In genomic region chr2:96699621-96700020, GRCh38 we compare ENCODE assay signal across 14 cellular contexts. TPM values are rescaled to one million over a fixed set of nuclear protein-coding genes. Genes with fewer than 3 reads are reported as not detected.
A peak's percentile ranks its signal among the peaks of the same experiment; 100 is the strongest.
DNase-seq lines count a peak whose midpoint lies in the region; ATAC-seq and TF ChIP-seq lines count a peak whose summit lies in the region.
"Had no signal": no experiment of that assay in that cellular context is flagged by ENCODE, and none has a peak within 500 bp of the region (broad histone marks: within the 10 kb centered on the region; RNA-seq: fewer than 3 reads in every experiment).

No MANE protein-coding gene starts in this region.

- H3K9me3 Mint-ChIP-seq in MCF 10A (ENCODE audit: unreplicated experiment) (no peaks in the 10 kb centered on the region), neural progenitor cell (no peaks in the 10 kb centered on the region)
- no peaks in the 10 kb centered on the region for H3K9me3 Mint-ChIP-seq in activated T-helper 17 cell treated with anti-CD3 and anti-CD28 coated beads, Interleukin-2, amount 50 U/mL, for 72 hours
- H3K9me3 Mint-ChIP-seq: CD8-positive, alpha-beta memory T cell had no signal

- H3K79me2 ChIP-seq in mammary epithelial cell (ENCODE audit: insufficient read depth, low read length): no peaks in the 10 kb centered on the region
- no peaks in the 10 kb centered on the region for H3K79me2 ChIP-seq in neural progenitor cell (ENCODE audit: low read depth)

- no peak overlapping the region for H3K4me3 Mint-ChIP-seq in MCF 10A (ENCODE audit: unreplicated experiment)
- no peak overlapping the region for H3K4me3 Mint-ChIP-seq in activated T-helper 17 cell treated with anti-CD3 and anti-CD28 coated beads, Interleukin-2, amount 50 U/mL, for 72 hours
- H3K4me3 Mint-ChIP-seq in neural progenitor cell: no peak overlapping the region
- H3K4me3 Mint-ChIP-seq: CD8-positive, alpha-beta memory T cell had no signal

- H3F3A ChIP-seq in neural progenitor cell (ENCODE audit: low read depth): no peaks in the 10 kb centered on the region

- no peak for DNase-seq in MCF 10A (ENCODE audit: unreplicated experiment)
- DNase-seq in mammary epithelial cell: no peak
- no peak for DNase-seq in neural progenitor cell (ENCODE audit: low spot score)
- no peak for DNase-seq in GM13976 (ENCODE audit: low spot score)
- DNase-seq: BE2C; Caco-2; CD8-positive, alpha-beta memory T cell; DND-41; GDM1; GM23248 had no signal

- no peak for TF ChIP-seq CTCF in MCF 10A (IDR thresholded peaks at IDR 0.05; ENCODE audit: unreplicated experiment)
- no peak for TF ChIP-seq CTCF in mammary epithelial cell (conservative IDR thresholded peaks at IDR 0.05 in 1 of 2, IDR thresholded peaks at IDR 0.05 in 1 of 2; ENCODE audit: extremely low read depth in 1 of 2, insufficient read depth in 1 of 2, low read depth in 1 of 2, low read length in 2 of 2)
- no peak for TF ChIP-seq CTCF in neural progenitor cell (IDR thresholded peaks at IDR 0.05)
- TF ChIP-seq CTCF in GM13976 (IDR thresholded peaks at IDR 0.05; ENCODE audit: borderline replicate concordance, control extremely low read depth, extremely low read depth, insufficient read depth, missing control alignments): no peak

- H3K27me3 Mint-ChIP-seq in MCF 10A (ENCODE audit: insufficient read depth, unreplicated experiment) (no peaks in the 10 kb centered on the region), neural progenitor cell (ENCODE audit: insufficient read depth, low read depth) (no peaks in the 10 kb centered on the region)
- no peaks in the 10 kb centered on the region for H3K27me3 Mint-ChIP-seq in activated T-helper 17 cell treated with anti-CD3 and anti-CD28 coated beads, Interleukin-2, amount 50 U/mL, for 72 hours
- H3K27me3 Mint-ChIP-seq: CD8-positive, alpha-beta memory T cell had no signal

- no peaks in the 10 kb centered on the region for H4K20me1 ChIP-seq in mammary epithelial cell (ENCODE audit: insufficient read depth, low read length)
- H4K20me1 ChIP-seq in neural progenitor cell (ENCODE audit: low read depth): peaks cover 2% of the 10 kb centered on the region

- H3K4me1 Mint-ChIP-seq in MCF 10A (ENCODE audit: insufficient read depth, unreplicated experiment): peaks cover 5% of the 10 kb centered on the region
- H3K4me1 Mint-ChIP-seq in activated T-helper 17 cell treated with anti-CD3 and anti-CD28 coated beads, Interleukin-2, amount 50 U/mL, for 72 hours: no peaks in the 10 kb centered on the region
- H3K4me1 Mint-ChIP-seq in neural progenitor cell: peaks cover 4% of the 10 kb centered on the region
- H3K4me1 Mint-ChIP-seq: CD8-positive, alpha-beta memory T cell had no signal

- H3K36me3 ChIP-seq in mammary epithelial cell (ENCODE audit: insufficient read depth, low read length) (no peaks in the 10 kb centered on the region), neural progenitor cell (no peaks in the 10 kb centered on the region)
- H3K36me3 ChIP-seq: BE2C had no signal

- intact Hi-C loops in MCF 10A (cut with micrococcal nuclease) (no loop called here), mammary epithelial cell (cut with micrococcal nuclease) (no loop called here)

- H3K27ac Mint-ChIP-seq in MCF 10A (ENCODE audit: low read depth, unreplicated experiment) (peak overlapping the region; percentile 16), neural progenitor cell (peak overlapping the region; percentile 72)
- H3K27ac Mint-ChIP-seq in activated T-helper 17 cell treated with anti-CD3 and anti-CD28 coated beads, Interleukin-2, amount 50 U/mL, for 72 hours: peak overlapping the region; percentile 31

- 96% methylated on average over 7 of the region's 9 CpGs for WGBS in mammary epithelial cell (ENCODE audit: low coverage, missing lambda C conversion rate)

- peaks cover 27% of the 10 kb centered on the region for H3K4me1 ChIP-seq in mammary epithelial cell (ENCODE audit: insufficient read depth, low read length)
- no peaks in the 10 kb centered on the region for H3K4me1 ChIP-seq in neural progenitor cell
- H3K4me1 ChIP-seq: A549, BE2C, Caco-2 had no signal

- H3K4me3 ChIP-seq in mammary epithelial cell (replicated peaks in 1 of 3; ENCODE audit: insufficient read depth in 1 of 3, low read depth in 2 of 3, low read length in 3 of 3): no peak overlapping the region
- no peak overlapping the region for H3K4me3 ChIP-seq in neural progenitor cell
- H3K4me3 ChIP-seq: A549, GM23248 had no signal

- no peak overlapping the region for H3K27ac ChIP-seq in mammary epithelial cell (ENCODE audit: insufficient read depth, low read depth, low read length)
- no peak overlapping the region for H3K27ac ChIP-seq in neural progenitor cell
- H3K27ac ChIP-seq: A549, GM23248 had no signal

- no peak overlapping the region for H3K9ac ChIP-seq in mammary epithelial cell (ENCODE audit: insufficient read depth, low read length)
- H3K9ac ChIP-seq in neural progenitor cell: no peak overlapping the region
- H3K9ac ChIP-seq: GM23248 had no signal

- H3K9me3 ChIP-seq in mammary epithelial cell (replicated peaks; ENCODE audit: insufficient read depth, low read length) (no peaks in the 10 kb centered on the region), neural progenitor cell (ENCODE audit: low read depth) (no peaks in the 10 kb centered on the region)
- H3K9me3 ChIP-seq: A549, BE2C, Caco-2 had no signal

- dilution Hi-C loops in mammary epithelial cell (cut with HindIII; ENCODE audit: low sequenced_read_pairs): no loop called here

- CTCF ChIA-PET in MCF 10A (lab: Yijun Ruan, JAX): interaction anchor here (1.1 to 1.2 kb wide), 2 partner anchors 62 to 252 kb away, joined by 3 to 6 read pairs; no protein-coding TSS in a partner anchor
- CTCF ChIA-PET in mammary epithelial cell (lab: Charles Lee; ENCODE audit: low non-redundant PET): no interaction called here

- H2AFZ ChIP-seq in mammary epithelial cell (ENCODE audit: low read depth, low read length) (no peak overlapping the region), neural progenitor cell (replicated peaks) (no peak overlapping the region)
- H2AFZ ChIP-seq: GM23248 had no signal

- H3K36me3 Mint-ChIP-seq in MCF 10A (ENCODE audit: insufficient read depth, unreplicated experiment) (no peaks in the 10 kb centered on the region), neural progenitor cell (peaks cover 17% of the 10 kb centered on the region)
- peaks cover 8% of the 10 kb centered on the region for H3K36me3 Mint-ChIP-seq in activated T-helper 17 cell treated with anti-CD3 and anti-CD28 coated beads, Interleukin-2, amount 50 U/mL, for 72 hours (ENCODE audit: low read depth)

- no TSS peak for BruUV-seq in MCF 10A (replicated peaks; lab: Mats Ljungman, UMichigan)
- BruUV-seq in mammary epithelial cell (replicated peaks; lab: Mats Ljungman, UMichigan): no TSS peak

- H3K4me2 ChIP-seq in mammary epithelial cell (ENCODE audit: insufficient read depth, low read depth, low read length) (no peak overlapping the region), neural progenitor cell (no peak overlapping the region)
- H3K4me2 ChIP-seq: A549 had no signal

- H3K27me3 ChIP-seq in mammary epithelial cell (ENCODE audit: insufficient read depth, low read length) (no peaks in the 10 kb centered on the region), neural progenitor cell (no peaks in the 10 kb centered on the region)
- H3K27me3 ChIP-seq: BE2C had no signal

- in situ Hi-C loops in mammary epithelial cell (cut with MboI; ENCODE audit: low sequenced_read_pairs in 2 of 2) (no loop called here), GM13976 (cut with MboI; ENCODE audit: low sequenced_read_pairs, unreplicated experiment) (no loop called here)

- ATAC-seq in activated T-helper 17 cell treated with anti-CD3 and anti-CD28 coated beads, Interleukin-2, amount 50 U/mL, for 72 hours (replicated peaks): no peak
- no peak for ATAC-seq in GM21717 (IDR thresholded peaks at IDR 0.05; ENCODE audit: unreplicated experiment)
- ATAC-seq: A549, HCT116 had no signal

- POLR2A ChIA-PET in MCF 10A (lab: Yijun Ruan, JAX): interaction anchor here (1.1 kb wide), 2 partner anchors 20 to 35 kb away, joined by 3 to 4 read pairs; no protein-coding TSS in a partner anchor

RNA-seq across cellular contexts. Expression of gene LMAN2L, which starts 40.2 kb away (rescaled TPM):
- 6.5 and 7.1 TPM in 2 replicates for total RNA-seq in MCF 10A (2022)
- total RNA-seq in mammary epithelial cell: 10 to 100 TPM; 15.3 to 17.3 TPM
- 18.2 TPM for polyA plus RNA-seq in mammary epithelial cell
- 30.0 TPM for polyA minus RNA-seq in mammary epithelial cell
- total RNA-seq in activated T-helper 17 cell treated with anti-CD3 and anti-CD28 coated beads, Interleukin-2, amount 50 U/mL, for 72 hours: 1 to 10 TPM; 8.2 to 8.5 TPM
- 25.9 and 39.8 TPM in 2 replicates for total RNA-seq in neural progenitor cell (ENCODE audit: low replicate concordance)

RNA-seq across cellular contexts. Expression of gene FER1L5, which starts 57.1 kb away (rescaled TPM):
- total RNA-seq in MCF 10A (2022) (not detected in 2 replicates), mammary epithelial cell (under 1 TPM; 0.17 to 0.28 TPM), neural progenitor cell (ENCODE audit: low replicate concordance) (1.2 and 1.7 TPM in 2 replicates)
- 0.05 TPM for polyA plus RNA-seq in mammary epithelial cell
- polyA minus RNA-seq in mammary epithelial cell: not detected
- not detected for total RNA-seq in activated T-helper 17 cell treated with anti-CD3 and anti-CD28 coated beads, Interleukin-2, amount 50 U/mL, for 72 hours
- total RNA-seq: CD8-positive, alpha-beta memory T cell had no signal
- polyA plus RNA-seq: CD8-positive, alpha-beta memory T cell had no signal

Comparison
In these comparisons a context has a peak if more than half of its experiments do, and no peak if none do; other contexts are left out.
1. H3K27ac Mint-ChIP-seq: peak in every context shown above with its lines; median percentile 72 in neural progenitor cell; 31 in activated T-helper 17 cell treated with anti-CD3 and anti-CD28 coated beads, Interleukin-2, amount 50 U/mL, for 72 hours; 16 in MCF 10A.